1 cellular context compared by ENCODE assay signal in the genomic region with DNA sequence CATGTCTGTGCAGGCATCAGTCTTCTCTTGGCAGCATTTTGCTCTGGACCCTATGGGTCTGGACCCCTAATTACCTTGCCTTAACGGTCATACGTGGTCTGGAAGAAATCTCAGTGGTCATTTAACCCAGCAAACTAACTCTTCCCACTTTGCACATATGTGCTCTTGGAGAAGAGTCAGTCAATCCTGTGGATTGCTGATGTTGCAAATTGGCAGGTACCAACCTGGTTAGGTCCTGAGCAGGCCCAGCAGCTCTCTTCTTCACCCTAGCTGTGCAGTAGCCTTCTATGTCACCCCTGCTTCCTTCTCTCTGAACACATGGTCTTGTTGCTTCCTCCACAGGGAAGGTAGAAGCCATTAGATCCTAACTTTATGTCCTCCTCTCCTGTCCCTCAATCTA.
TF ChIP-seq lines count a peak whose summit lies in the region.

No MANE protein-coding gene starts in this region.

TF ChIP-seq in K562, 482 proteins besides CTCF, POLR2A, EP300 and RAD21 (continued from another document):
- TF ChIP-seq ZNF316 (IDR thresholded peaks at IDR 0.05) (peak; percentile 94), MAFK (IDR thresholded peaks at IDR 0.05; ENCODE audit: low read length) (peak; percentile 79), RBFOX2 (IDR thresholded peaks at IDR 0.05; ENCODE audit: low read depth, low read length) (0 out of 2 replicates have a peak, but pooled peaks have one; percentile 18)
- TF ChIP-seq, protein P1, sequence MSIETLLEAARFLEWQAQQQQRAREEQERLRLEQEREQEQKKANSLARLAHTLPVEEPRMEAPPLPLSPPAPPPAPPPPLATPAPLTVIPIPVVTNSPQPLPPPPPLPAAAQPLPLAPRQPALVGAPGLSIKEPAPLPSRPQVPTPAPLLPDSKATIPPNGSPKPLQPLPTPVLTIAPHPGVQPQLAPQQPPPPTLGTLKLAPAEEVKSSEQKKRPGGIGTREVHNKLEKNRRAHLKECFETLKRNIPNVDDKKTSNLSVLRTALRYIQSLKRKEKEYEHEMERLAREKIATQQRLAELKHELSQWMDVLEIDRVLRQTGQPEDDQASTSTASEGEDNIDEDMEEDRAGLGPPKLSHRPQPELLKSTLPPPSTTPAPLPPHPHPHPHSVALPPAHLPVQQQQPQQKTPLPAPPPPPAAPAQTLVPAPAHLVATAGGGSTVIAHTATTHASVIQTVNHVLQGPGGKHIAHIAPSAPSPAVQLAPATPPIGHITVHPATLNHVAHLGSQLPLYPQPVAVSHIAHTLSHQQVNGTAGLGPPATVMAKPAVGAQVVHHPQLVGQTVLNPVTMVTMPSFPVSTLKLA (conservative IDR thresholded peaks at IDR 0.05): 0 out of 4 replicates have a peak, but pooled peaks of 1 of the 2 experiments have one; percentile 24
